In the genomic region with DNA sequence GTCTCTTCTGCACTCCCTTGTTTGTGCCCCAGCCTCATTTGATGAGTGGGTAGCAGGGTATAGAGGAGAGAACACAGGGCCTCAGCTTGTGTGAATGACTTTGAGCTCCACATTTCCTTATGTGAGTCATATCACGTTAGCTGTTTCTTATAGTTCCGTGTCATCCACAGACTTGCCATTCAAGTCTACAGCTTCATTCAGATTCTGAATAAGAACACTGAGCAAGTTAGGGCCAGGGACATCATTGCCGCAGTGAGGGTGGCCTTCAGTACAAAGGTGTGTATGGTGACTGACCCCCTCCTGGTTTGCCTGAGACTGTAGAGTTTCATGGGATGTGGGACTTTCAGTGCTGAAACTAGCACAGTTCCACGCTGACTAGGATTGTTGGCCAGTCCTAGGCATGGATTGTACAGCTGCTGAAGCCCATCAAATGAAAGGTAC, we compare ENCODE assay signal across 1 cellular context.
TF ChIP-seq lines count a peak whose summit lies in the region.

No MANE protein-coding gene starts in this region.

TF ChIP-seq in GM23338, 12 proteins besides CTCF, POLR2A, EP300 and RAD21 (continued from another document):
- TF ChIP-seq, protein P1, sequence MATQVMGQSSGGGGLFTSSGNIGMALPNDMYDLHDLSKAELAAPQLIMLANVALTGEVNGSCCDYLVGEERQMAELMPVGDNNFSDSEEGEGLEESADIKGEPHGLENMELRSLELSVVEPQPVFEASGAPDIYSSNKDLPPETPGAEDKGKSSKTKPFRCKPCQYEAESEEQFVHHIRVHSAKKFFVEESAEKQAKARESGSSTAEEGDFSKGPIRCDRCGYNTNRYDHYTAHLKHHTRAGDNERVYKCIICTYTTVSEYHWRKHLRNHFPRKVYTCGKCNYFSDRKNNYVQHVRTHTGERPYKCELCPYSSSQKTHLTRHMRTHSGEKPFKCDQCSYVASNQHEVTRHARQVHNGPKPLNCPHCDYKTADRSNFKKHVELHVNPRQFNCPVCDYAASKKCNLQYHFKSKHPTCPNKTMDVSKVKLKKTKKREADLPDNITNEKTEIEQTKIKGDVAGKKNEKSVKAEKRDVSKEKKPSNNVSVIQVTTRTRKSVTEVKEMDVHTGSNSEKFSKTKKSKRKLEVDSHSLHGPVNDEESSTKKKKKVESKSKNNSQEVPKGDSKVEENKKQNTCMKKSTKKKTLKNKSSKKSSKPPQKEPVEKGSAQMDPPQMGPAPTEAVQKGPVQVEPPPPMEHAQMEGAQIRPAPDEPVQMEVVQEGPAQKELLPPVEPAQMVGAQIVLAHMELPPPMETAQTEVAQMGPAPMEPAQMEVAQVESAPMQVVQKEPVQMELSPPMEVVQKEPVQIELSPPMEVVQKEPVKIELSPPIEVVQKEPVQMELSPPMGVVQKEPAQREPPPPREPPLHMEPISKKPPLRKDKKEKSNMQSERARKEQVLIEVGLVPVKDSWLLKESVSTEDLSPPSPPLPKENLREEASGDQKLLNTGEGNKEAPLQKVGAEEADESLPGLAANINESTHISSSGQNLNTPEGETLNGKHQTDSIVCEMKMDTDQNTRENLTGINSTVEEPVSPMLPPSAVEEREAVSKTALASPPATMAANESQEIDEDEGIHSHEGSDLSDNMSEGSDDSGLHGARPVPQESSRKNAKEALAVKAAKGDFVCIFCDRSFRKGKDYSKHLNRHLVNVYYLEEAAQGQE (IDR thresholded peaks at IDR 0.05; ENCODE audit: unreplicated experiment), result no peak
- TF ChIP-seq EZH2phosphoT487 (IDR thresholded peaks at IDR 0.05; ENCODE audit: unreplicated experiment) (no peak), ZNF462 (CRISPR knock-in tag; IDR thresholded peaks at IDR 0.05) (no peak), ZNF331 (CRISPR knock-in tag; IDR thresholded peaks at IDR 0.05; ENCODE audit: low read depth) (no peak), CREB1 (CRISPR knock-in tag; IDR thresholded peaks at IDR 0.05; ENCODE audit: low read depth) (no peak)
